2 cellular contexts compared by ENCODE assay signal in genomic region chr6:132814716-132815570, GRCh38.
TF ChIP-seq lines count a peak whose summit lies in the region.

No MANE protein-coding gene starts in this region.

TF ChIP-seq in K562, 482 proteins besides CTCF, POLR2A, EP300 and RAD21 (continues in another document):
- peak; percentile 60; the same call in 1 of the 2 replicates for TF ChIP-seq GTF2E2 (tag; IDR thresholded peaks at IDR 0.05)
- no peak for TF ChIP-seq CREB1 (IDR thresholded peaks at IDR 0.05)
- 0 out of 2 replicates have a peak, but pooled peaks have one; percentile 0 for TF ChIP-seq CREB1 (CRISPR knock-in tag; IDR thresholded peaks at IDR 0.05)
- no peak for TF ChIP-seq CBX2 (IDR thresholded peaks at IDR 0.05; ENCODE audit: insufficient read depth, low read length, poor library complexity, severe bottlenecking)
- TF ChIP-seq GTF2A2 (tag; IDR thresholded peaks at IDR 0.05): peak; percentile 70; the same call in 1 of the 2 replicates
- TF ChIP-seq LEF1 (IDR thresholded peaks at IDR 0.05): no peak
- TF ChIP-seq ZKSCAN1 (IDR thresholded peaks at IDR 0.05; ENCODE audit: low read depth, low read length): no peak
- no peak for TF ChIP-seq TEAD4 (IDR thresholded peaks at IDR 0.05; ENCODE audit: low read length)
- TF ChIP-seq TEAD4 (CRISPR knock-in tag; IDR thresholded peaks at IDR 0.05; ENCODE audit: borderline replicate concordance): peak; percentile 54; the same call in 1 of the 2 replicates
- no peak for TF ChIP-seq ZNF232 (CRISPR knock-in tag; IDR thresholded peaks at IDR 0.05)
- TF ChIP-seq E2F4 (CRISPR knock-in tag; IDR thresholded peaks at IDR 0.05; ENCODE audit: low read depth): no peak
- TF ChIP-seq RBBP5 (IDR thresholded peaks at IDR 0.05; ENCODE audit: borderline replicate concordance, insufficient read depth, low read length, poor library complexity, severe bottlenecking): peak; percentile 68
- TF ChIP-seq CXXC5 (CRISPR knock-in tag; IDR thresholded peaks at IDR 0.05): no peak
- TF ChIP-seq BRCA1 (IDR thresholded peaks at IDR 0.05): no peak
- TF ChIP-seq BRCA1 (CRISPR knock-in tag; IDR thresholded peaks at IDR 0.05): no peak
- TF ChIP-seq ZBTB33 (CRISPR knock-in tag; IDR thresholded peaks at IDR 0.05): no peak
- no peak for TF ChIP-seq ZNF444 (CRISPR knock-in tag; IDR thresholded peaks at IDR 0.05)
- TF ChIP-seq KDM1A (IDR thresholded peaks at IDR 0.05): 0 out of 4 replicates have a peak, but pooled peaks of 1 of the 2 experiments have one; percentile 17
- TF ChIP-seq HNRNPH1 (optimal IDR thresholded peaks at IDR 0.05; ENCODE audit: low read depth, low read length): no peak
- no peak for TF ChIP-seq E4F1 (CRISPR knock-in tag; IDR thresholded peaks at IDR 0.05; ENCODE audit: borderline replicate concordance)
- TF ChIP-seq ETS1 (conservative IDR thresholded peaks at IDR 0.05; ENCODE audit: control insufficient read depth, low read depth, low read length): peak; percentile 6; the same call in 1 of the 2 replicates
- no peak for TF ChIP-seq TAL1 (IDR thresholded peaks at IDR 0.05)
- TF ChIP-seq IRF9 (tag; IDR thresholded peaks at IDR 0.05): no peak
- TF ChIP-seq SIX5 (IDR thresholded peaks at IDR 0.05; ENCODE audit: borderline replicate concordance in 1 of 2, insufficient read depth in 1 of 2, low read depth in 1 of 2, low read length in 2 of 2): no peak
- TF ChIP-seq FOSL1 (tag; conservative IDR thresholded peaks at IDR 0.05): no peak
- TF ChIP-seq ZNF263 (CRISPR knock-in tag; IDR thresholded peaks at IDR 0.05; ENCODE audit: borderline replicate concordance): no peak
- no peak for TF ChIP-seq ERF (CRISPR knock-in tag; IDR thresholded peaks at IDR 0.05)
- TF ChIP-seq MCM3 (IDR thresholded peaks at IDR 0.05): no peak
- TF ChIP-seq RFX5 (IDR thresholded peaks at IDR 0.05; ENCODE audit: low read depth, low read length): no peak
- TF ChIP-seq ELF1 (tag; IDR thresholded peaks at IDR 0.05): no peak

TF ChIP-seq in liver, 16 proteins besides CTCF, POLR2A, EP300 and RAD21:
- TF ChIP-seq HNF4A (conservative IDR thresholded peaks at IDR 0.05) (no peak), GABPA (IDR thresholded peaks at IDR 0.05 in 1 of 2, conservative IDR thresholded peaks at IDR 0.05 in 1 of 2) (no peak), EGR1 (IDR thresholded peaks at IDR 0.05; ENCODE audit: low read depth in 2 of 2) (no peak), FOXA1 (IDR thresholded peaks at IDR 0.05) (no peak), FOXA2 (IDR thresholded peaks at IDR 0.05) (no peak), ZBTB33 (IDR thresholded peaks at IDR 0.05) (no peak), ATF3 (IDR thresholded peaks at IDR 0.05) (no peak), REST (IDR thresholded peaks at IDR 0.05) (no peak), NR2F2 (IDR thresholded peaks at IDR 0.05) (no peak), RXRA (IDR thresholded peaks at IDR 0.05) (no peak), JUND (IDR thresholded peaks at IDR 0.05) (no peak), TAF1 (conservative IDR thresholded peaks at IDR 0.05) (no peak), HNF4G (IDR thresholded peaks at IDR 0.05) (no peak)
